Comparison of ENCODE assay signal across 25 cellular contexts in the genomic region with DNA sequence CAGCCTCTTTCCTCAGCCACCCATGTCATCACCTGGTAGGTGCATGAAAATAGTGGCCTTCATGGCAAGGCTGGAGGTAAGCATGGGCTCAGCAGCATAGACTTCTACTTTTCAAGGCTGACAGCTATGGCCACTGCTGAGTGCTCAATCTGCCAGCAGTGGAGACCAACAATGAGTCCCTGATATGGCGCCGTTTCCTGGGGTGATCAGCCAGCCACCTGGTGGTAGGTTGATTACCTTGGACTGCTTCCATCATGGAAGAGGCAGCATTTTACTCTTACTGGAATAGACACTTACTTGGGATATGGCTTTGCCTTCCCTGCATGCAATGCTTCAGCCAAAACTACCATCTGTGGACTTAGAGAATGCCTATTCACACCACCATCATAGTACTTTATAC. TPM values are rescaled to one million over a fixed set of nuclear protein-coding genes. Genes with fewer than 3 reads are reported as not detected.
DNase-seq lines count a peak whose midpoint lies in the region; ATAC-seq lines count a peak whose summit lies in the region.
"Had no signal": no experiment of that assay in that cellular context is flagged by ENCODE, and none has a peak within 500 bp of the region (broad histone marks: within the 10 kb centered on the region; RNA-seq: fewer than 3 reads in every experiment).

No MANE protein-coding gene starts in this region.

- no peak overlapping the region for H3K18ac ChIP-seq in mesenchymal stem cell (ENCODE audit: low read depth in 1 of 2, low read length in 2 of 2)

- H3K27me3 ChIP-seq in mesenchymal stem cell (ENCODE audit: control insufficient read depth in 1 of 2, insufficient read depth in 1 of 2, low read length in 2 of 2): no peaks in the 10 kb centered on the region
- H3K27me3 ChIP-seq: MG63 had no signal

- H3K4ac ChIP-seq in mesenchymal stem cell (ENCODE audit: low read depth in 1 of 2, low read length in 2 of 2): no peak overlapping the region

- no peak overlapping the region for H3K4me2 ChIP-seq in mesenchymal stem cell (ENCODE audit: low read length, poor library complexity, severe bottlenecking)

- ATAC-seq in GM21423 (IDR thresholded peaks at IDR 0.05; ENCODE audit: unreplicated experiment) (no peak), GM21367 (IDR thresholded peaks at IDR 0.05; ENCODE audit: unreplicated experiment) (no peak)
- ATAC-seq: Panc1 had no signal

- 87% methylated on average over 2 of the region's 2 CpGs for WGBS in mesenchymal stem cell

- H2BK5ac ChIP-seq in mesenchymal stem cell (ENCODE audit: low read depth, low read length, poor library complexity, severe bottlenecking): no peak overlapping the region

- no peak overlapping the region for H3K9ac ChIP-seq in mesenchymal stem cell (ENCODE audit: low read length)
- H3K9ac ChIP-seq: GM23248 had no signal

- H3K79me1 ChIP-seq in mesenchymal stem cell (replicated peaks; ENCODE audit: low read length, poor library complexity, severe bottlenecking): no peaks in the 10 kb centered on the region

- H3K27ac ChIP-seq in mesenchymal stem cell (ENCODE audit: low read length, poor library complexity, severe bottlenecking): no peak overlapping the region
- H3K27ac ChIP-seq: GM23248, RWPE1, SK-N-MC had no signal

- no peak overlapping the region for H3K23ac ChIP-seq in mesenchymal stem cell (ENCODE audit: low read length in 2 of 2)

- H2BK120ac ChIP-seq in mesenchymal stem cell (ENCODE audit: low read depth, low read length): no peak overlapping the region

- H3K36me3 ChIP-seq in mesenchymal stem cell (ENCODE audit: control insufficient read depth in 1 of 2, insufficient read depth in 2 of 2, low read depth in 1 of 2, low read length in 2 of 2): no peaks in the 10 kb centered on the region
- H3K36me3 ChIP-seq: BE2C, MG63 had no signal

- no peak overlapping the region for H2BK12ac ChIP-seq in mesenchymal stem cell (ENCODE audit: low read length in 2 of 2)

- no peak overlapping the region for H3K14ac ChIP-seq in mesenchymal stem cell (ENCODE audit: low read length in 2 of 2)

- H3K4me3 ChIP-seq in mesenchymal stem cell (ENCODE audit: insufficient read depth in 1 of 2, low read depth in 1 of 2, low read length in 2 of 2): no peak overlapping the region
- H3K4me3 ChIP-seq: GM23248, MG63, SK-N-MC had no signal

- H4K91ac ChIP-seq in mesenchymal stem cell (ENCODE audit: low read length): no peak overlapping the region

- peak overlapping the region; percentile 56 for H2AK5ac ChIP-seq in mesenchymal stem cell (ENCODE audit: low read length, severe bottlenecking)

- DNase-seq in NCI-H146 (lab: John Stamatoyannopoulos, UW) (peak; percentile 48), NCI-H146 treated with DMSO at 0.1 percent for 48 hours (lab: John Stamatoyannopoulos, UW; ENCODE audit: unreplicated experiment) (no peak), NCI-H1092 (lab: John Stamatoyannopoulos, UW) (peak; percentile 29), NCI-H774 (lab: John Stamatoyannopoulos, UW) (peak; percentile 42), mesenchymal stem cell (no peak), NCI-H82 (lab: John Stamatoyannopoulos, UW) (no peak)
- DNase-seq: 8988T; ACHN; BE2C; CD8-positive, alpha-beta memory T cell; DMS53; GM23248; H7; KBM-7; MG63; NCI-H1417; NCI-H187; NCI-H446 treated with DMSO at 0.1 percent for 48 hours; NCI-H526; SIG-M5 had no signal

- H4K8ac ChIP-seq in mesenchymal stem cell (ENCODE audit: low read length): no peak overlapping the region

- H2AFZ ChIP-seq in mesenchymal stem cell (ENCODE audit: low read depth, low read length): no peak overlapping the region
- H2AFZ ChIP-seq: GM23248 had no signal

- no peak overlapping the region for H2BK15ac ChIP-seq in mesenchymal stem cell (ENCODE audit: low read depth, poor library complexity, severe bottlenecking)

- no peaks in the 10 kb centered on the region for H3K9me3 ChIP-seq in mesenchymal stem cell (ENCODE audit: control insufficient read depth, low read length)
- H3K9me3 ChIP-seq: BE2C, MG63 had no signal

- H3K4me1 ChIP-seq in mesenchymal stem cell (ENCODE audit: control insufficient read depth, insufficient read depth, low read depth, low read length): no peaks in the 10 kb centered on the region
- H3K4me1 ChIP-seq: BE2C had no signal

RNA-seq across cellular contexts. Expression of a gene that starts 39.5 kb away (rescaled TPM):
- 0.01 TPM for polyA plus RNA-seq in mesenchymal stem cell (2013, experiment 1 of 2)
- polyA plus RNA-seq in mesenchymal stem cell (2013, experiment 2 of 2): 0.05 TPM

Comparison
In these comparisons a context has a peak if more than half of its experiments do, and no peak if none do; other contexts are left out.
1. DNase-seq: peak in NCI-H146 (single experiment), NCI-H1092 (single experiment) and NCI-H774 (single experiment); none in NCI-H146 treated with DMSO at 0.1 percent for 48 hours (single experiment), mesenchymal stem cell (single experiment) and NCI-H82 (single experiment).